ENCODE assay signal across 9 cellular contexts in the genomic region with DNA sequence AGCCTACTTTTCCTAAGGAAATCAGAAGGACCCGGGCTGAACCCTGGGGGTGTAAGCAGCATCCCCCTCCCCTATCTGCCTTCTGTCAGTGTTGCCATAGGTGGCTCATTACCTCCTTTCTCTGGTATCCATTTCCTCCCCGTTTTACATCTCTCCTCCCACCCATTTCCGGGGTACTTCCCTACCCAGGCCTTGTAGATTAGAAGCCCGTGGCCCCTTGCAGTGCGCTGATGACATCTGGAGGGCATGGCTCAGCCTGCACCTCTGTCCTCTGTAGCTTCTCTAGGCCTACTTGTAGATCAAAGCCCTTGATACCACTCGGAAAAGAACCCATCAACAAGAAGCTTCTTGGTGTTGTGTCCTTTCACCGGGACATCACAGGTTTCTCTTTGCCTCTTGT.
A peak's percentile ranks its signal among the peaks of the same experiment; 100 is the strongest.
DNase-seq lines count a peak whose midpoint lies in the region; ATAC-seq and TF ChIP-seq lines count a peak whose summit lies in the region.
"Had no signal": no experiment of that assay in that cellular context is flagged by ENCODE, and none has a peak within 500 bp of the region (broad histone marks: within the 10 kb centered on the region; RNA-seq: fewer than 3 reads in every experiment).

No MANE protein-coding gene starts in this region.

- no peak overlapping the region for H3K4me3 Mint-ChIP-seq in WTC11

- ATAC-seq in GM18502 (IDR thresholded peaks at IDR 0.05; ENCODE audit: poor library complexity, unreplicated experiment) (peak; percentile 83), HG02763 (IDR thresholded peaks at IDR 0.05; ENCODE audit: unreplicated experiment) (peak; percentile 56), WTC11 (peak; percentile 66)
- ATAC-seq: right cardiac atrium had no signal

- no peaks in the 10 kb centered on the region for H3K9me3 Mint-ChIP-seq in WTC11

- H3K27ac Mint-ChIP-seq in WTC11 = peak overlapping the region; percentile 67

- H3K36me3 Mint-ChIP-seq in WTC11 = no peaks in the 10 kb centered on the region

- CTCF ChIA-PET in WTC11 (lab: Charles Lee) = no interaction called here

- no peaks in the 10 kb centered on the region for H3K27me3 Mint-ChIP-seq in WTC11 (ENCODE audit: low read depth)

- peaks cover 56% of the 10 kb centered on the region for H3K4me1 Mint-ChIP-seq in WTC11

- POLR2A ChIA-PET in WTC11 (lab: Charles Lee) = no interaction called here

- no peak for TF ChIP-seq CTCF in WTC11 (IDR thresholded peaks at IDR 0.05)

- DNase-seq in WTC11 (ENCODE audit: low spot score) (no peak), germinal center (ENCODE audit: low spot score) (peak; percentile 21), NCI-H1092 (lab: John Stamatoyannopoulos, UW) (no peak), DMS79 (lab: John Stamatoyannopoulos, UW) (no peak), occipital lobe (lab: John Stamatoyannopoulos, UW) (no peak), RKO (ENCODE audit: low spot score) (no peak)

TF ChIP-seq in WTC11, 78 proteins besides CTCF, POLR2A, EP300 and RAD21:
- TF ChIP-seq FOXP1 (CRISPR knock-in tag; IDR thresholded peaks at IDR 0.05; ENCODE audit: borderline replicate concordance) (no peak), TP53 (CRISPR knock-in tag; IDR thresholded peaks at IDR 0.05) (no peak)
- TF ChIP-seq, protein P1, sequence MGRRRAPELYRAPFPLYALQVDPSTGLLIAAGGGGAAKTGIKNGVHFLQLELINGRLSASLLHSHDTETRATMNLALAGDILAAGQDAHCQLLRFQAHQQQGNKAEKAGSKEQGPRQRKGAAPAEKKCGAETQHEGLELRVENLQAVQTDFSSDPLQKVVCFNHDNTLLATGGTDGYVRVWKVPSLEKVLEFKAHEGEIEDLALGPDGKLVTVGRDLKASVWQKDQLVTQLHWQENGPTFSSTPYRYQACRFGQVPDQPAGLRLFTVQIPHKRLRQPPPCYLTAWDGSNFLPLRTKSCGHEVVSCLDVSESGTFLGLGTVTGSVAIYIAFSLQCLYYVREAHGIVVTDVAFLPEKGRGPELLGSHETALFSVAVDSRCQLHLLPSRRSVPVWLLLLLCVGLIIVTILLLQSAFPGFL (CRISPR knock-in tag; IDR thresholded peaks at IDR 0.05; ENCODE audit: borderline replicate concordance) = no peak
